Comparison of ENCODE assay signal across 16 cellular contexts in the genomic region with DNA sequence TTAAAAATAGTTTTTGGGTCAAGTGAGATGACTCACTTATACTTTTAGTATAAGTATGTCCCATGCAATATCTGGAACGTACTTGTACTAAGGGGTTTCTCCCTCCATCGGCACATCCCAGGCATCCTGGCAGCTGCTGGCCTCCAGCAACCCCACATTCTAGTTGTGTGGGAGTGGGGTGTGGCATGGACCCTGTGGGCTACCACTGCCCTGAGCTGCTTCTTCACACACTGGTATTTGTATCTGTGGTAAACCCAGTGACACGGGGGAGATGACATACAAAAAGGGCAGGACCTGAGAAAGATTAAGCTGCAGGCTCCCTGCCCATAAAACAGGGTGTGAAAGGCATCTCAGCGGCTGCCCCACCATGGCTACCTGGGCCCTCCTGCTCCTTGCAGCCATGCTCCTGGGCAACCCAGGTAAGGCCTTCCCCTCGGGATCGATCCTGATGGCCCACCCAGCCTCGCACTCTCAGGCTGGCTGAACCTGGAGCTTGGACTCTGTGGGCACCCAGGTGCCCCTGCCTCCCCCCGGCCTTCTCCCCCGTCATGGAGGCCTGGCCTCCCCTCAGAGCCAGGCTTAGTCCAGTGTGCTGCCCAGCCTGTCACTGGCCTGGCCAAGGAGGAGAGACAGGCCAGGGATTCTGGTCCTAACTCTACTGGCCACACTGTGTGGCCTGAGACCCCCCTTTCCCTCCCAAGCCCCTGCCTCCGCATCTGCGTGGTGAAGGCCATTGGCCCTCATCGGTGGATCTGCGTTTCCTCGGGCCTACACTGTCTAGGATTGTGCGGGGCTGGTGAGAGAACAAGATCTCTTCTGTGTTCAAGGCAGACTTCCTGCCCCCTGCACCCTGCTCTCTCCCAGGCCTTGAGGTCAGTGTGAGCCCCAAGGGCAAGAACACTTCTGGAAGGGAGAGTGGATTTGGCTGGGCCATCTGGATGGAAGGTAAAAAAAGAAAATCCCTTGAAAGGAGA. TPM values are rescaled to one million over a fixed set of nuclear protein-coding genes. Genes with fewer than 3 reads are reported as not detected.
DNase-seq lines count a peak whose midpoint lies in the region; ATAC-seq and TF ChIP-seq lines count a peak whose summit lies in the region.
"Had no signal": no experiment of that assay in that cellular context is flagged by ENCODE, and none has a peak within 500 bp of the region (broad histone marks: within the 10 kb centered on the region; RNA-seq: fewer than 3 reads in every experiment).

Gene GNLY, plus strand, starts transcription at position 307 of the 974 bp plus-strand sequence. Its CDS starts 61 bp downstream, at position 368.

- H3K4me1 ChIP-seq in CD8-positive, alpha-beta T cell (ENCODE audit: insufficient read depth, low read length): no peaks in the 10 kb centered on the region
- H3K4me1 ChIP-seq in naive thymus-derived CD4-positive, alpha-beta T cell (ENCODE audit: control insufficient read depth in 2 of 2, insufficient read depth in 2 of 2, low read length in 2 of 2): no peaks in the 10 kb centered on the region
- H3K4me1 ChIP-seq: gastrocnemius medialis had no signal

- H3K36me3 Mint-ChIP-seq in CD14-positive monocyte: peaks cover 6 to 9% of the 10 kb centered on the region in 2 donors
- H3K36me3 Mint-ChIP-seq in CD8-positive, alpha-beta T cell: no peaks in the 10 kb centered on the region
- H3K36me3 Mint-ChIP-seq in activated CD8-positive, alpha-beta T cell treated with anti-CD3 and anti-CD28 coated beads, Interleukin-2, amount 10 ng/mL, durations not matched to agents 7 days and 5 days (ENCODE audit: low read depth): peaks cover 4% of the 10 kb centered on the region
- no peaks in the 10 kb centered on the region for H3K36me3 Mint-ChIP-seq in naive thymus-derived CD4-positive, alpha-beta T cell

- no peaks in the 10 kb centered on the region for H3K9me3 ChIP-seq in CD8-positive, alpha-beta T cell (ENCODE audit: low read length)
- H3K9me3 ChIP-seq in naive thymus-derived CD4-positive, alpha-beta T cell (ENCODE audit: control insufficient read depth in 2 of 3, low read length in 3 of 3): no peaks in the 10 kb centered on the region
- H3K9me3 ChIP-seq: gastrocnemius medialis had no signal

- peak within 1 kb of the TSS; percentile 30 to 81 (median 71) for H3K27ac Mint-ChIP-seq in CD14-positive monocyte
- peak within 1 kb of the TSS; percentile 82 for H3K27ac Mint-ChIP-seq in CD8-positive, alpha-beta T cell
- peak within 1 kb of the TSS; percentile 75 for H3K27ac Mint-ChIP-seq in activated CD8-positive, alpha-beta T cell treated with anti-CD3 and anti-CD28 coated beads, Interleukin-2, amount 10 ng/mL, durations not matched to agents 7 days and 5 days
- peak within 1 kb of the TSS in 3 of 9 donors; percentile 28 to 58 (median 36) for H3K27ac Mint-ChIP-seq in naive thymus-derived CD4-positive, alpha-beta T cell
- H3K27ac Mint-ChIP-seq: B cell had no signal

- H3K9me3 Mint-ChIP-seq in CD14-positive monocyte: peaks cover 0 to 2% (median 0%) of the 10 kb centered on the region in 7 donors
- H3K9me3 Mint-ChIP-seq in CD8-positive, alpha-beta T cell: no peaks in the 10 kb centered on the region
- H3K9me3 Mint-ChIP-seq in activated CD8-positive, alpha-beta T cell treated with anti-CD3 and anti-CD28 coated beads, Interleukin-2, amount 10 ng/mL, durations not matched to agents 7 days and 5 days (ENCODE audit: insufficient read depth): no peaks in the 10 kb centered on the region
- H3K9me3 Mint-ChIP-seq in naive thymus-derived CD4-positive, alpha-beta T cell: no peaks in the 10 kb centered on the region

- POLR2A ChIA-PET in CD8-positive, alpha-beta T cell (lab: Charles Lee): no interaction called here
- POLR2A ChIA-PET in activated CD8-positive, alpha-beta T cell treated with anti-CD3 and anti-CD28 coated beads, Interleukin-2, amount 10 ng/mL, durations not matched to agents 7 days and 5 days (lab: Charles Lee): interaction anchor here (1.3 kb wide), 1 partner anchor 13 kb away, joined by 3 read pairs; no protein-coding TSS in a partner anchor
- POLR2A ChIA-PET in naive thymus-derived CD4-positive, alpha-beta T cell (lab: Charles Lee): no interaction called here

- H3K4me1 Mint-ChIP-seq in CD14-positive monocyte: peaks cover 61% of the 10 kb centered on the region
- peaks cover 2% of the 10 kb centered on the region for H3K4me1 Mint-ChIP-seq in CD8-positive, alpha-beta T cell (ENCODE audit: low read depth)
- peaks cover 48% of the 10 kb centered on the region for H3K4me1 Mint-ChIP-seq in activated CD8-positive, alpha-beta T cell treated with anti-CD3 and anti-CD28 coated beads, Interleukin-2, amount 10 ng/mL, durations not matched to agents 7 days and 5 days (ENCODE audit: low read depth)
- H3K4me1 Mint-ChIP-seq in naive thymus-derived CD4-positive, alpha-beta T cell: peaks cover 0 to 22% (median 0%) of the 10 kb centered on the region in 7 donors

- H3K27me3 ChIP-seq in CD8-positive, alpha-beta T cell (ENCODE audit: insufficient read depth, low read length): no peaks in the 10 kb centered on the region
- H3K27me3 ChIP-seq in naive thymus-derived CD4-positive, alpha-beta T cell (ENCODE audit: control insufficient read depth in 2 of 2, insufficient read depth in 2 of 2, low read length in 2 of 2): no peaks in the 10 kb centered on the region
- H3K27me3 ChIP-seq: gastrocnemius medialis had no signal

- H3K36me3 ChIP-seq in CD8-positive, alpha-beta T cell (ENCODE audit: insufficient read depth, low read length): no peaks in the 10 kb centered on the region
- H3K36me3 ChIP-seq in naive thymus-derived CD4-positive, alpha-beta T cell (ENCODE audit: control insufficient read depth in 2 of 3, insufficient read depth in 3 of 3, low read length in 3 of 3): no peaks in the 10 kb centered on the region
- H3K36me3 ChIP-seq: gastrocnemius medialis had no signal

- peak within 1 kb of the TSS; percentile 50 for H3K27ac ChIP-seq in CD8-positive, alpha-beta T cell (ENCODE audit: low read depth, low read length)
- H3K27ac ChIP-seq in naive thymus-derived CD4-positive, alpha-beta T cell (ENCODE audit: low read depth, low read length): no peak within 1 kb of the TSS
- H3K27ac ChIP-seq: gastrocnemius medialis had no signal

- TF ChIP-seq CTCF in CD14-positive monocyte (IDR thresholded peaks at IDR 0.05): no peak
- TF ChIP-seq CTCF in CD8-positive, alpha-beta T cell (IDR thresholded peaks at IDR 0.05): no peak

- intact Hi-C loops in CD14-positive monocyte (cut with micrococcal nuclease): no loop called here
- intact Hi-C loops in CD8-positive, alpha-beta T cell (cut with DNase I, micrococcal nuclease): no loop called here
- intact Hi-C loops in naive thymus-derived CD4-positive, alpha-beta T cell (cut with micrococcal nuclease): no loop called here

- ATAC-seq in CD8-positive, alpha-beta T cell: peak; percentile 61
- peak; percentile 23 for ATAC-seq in activated CD8-positive, alpha-beta T cell treated with anti-CD3 and anti-CD28 coated beads, Interleukin-2, amount 10 ng/mL, durations not matched to agents 7 days and 5 days
- ATAC-seq in naive thymus-derived CD4-positive, alpha-beta T cell: peak; percentile 72
- ATAC-seq in HG03159 (IDR thresholded peaks at IDR 0.05; ENCODE audit: unreplicated experiment) (no peak), GM21447 (IDR thresholded peaks at IDR 0.05; ENCODE audit: unreplicated experiment) (no peak), GM18873 (IDR thresholded peaks at IDR 0.05; ENCODE audit: low FRiP score, unreplicated experiment) (no peak)
- ATAC-seq: gastrocnemius medialis had no signal

- CTCF ChIA-PET in CD8-positive, alpha-beta T cell (lab: Charles Lee): interaction anchor here (1.0 to 4.5 kb wide), 5 partner anchors 9 to 120 kb away, joined by 3 to 18 read pairs (median 3); no protein-coding TSS in a partner anchor
- CTCF ChIA-PET in activated CD8-positive, alpha-beta T cell treated with anti-CD3 and anti-CD28 coated beads, Interleukin-2, amount 10 ng/mL, durations not matched to agents 7 days and 5 days (lab: Charles Lee): interaction anchor here (0.6 to 9.8 kb wide), 3 partner anchors 10 to 366 kb away, joined by 3 to 102 read pairs (median 3); no protein-coding TSS in a partner anchor
- CTCF ChIA-PET in naive thymus-derived CD4-positive, alpha-beta T cell (lab: Charles Lee): interaction anchor here (0.8 kb wide), 1 partner anchor 15 kb away, joined by 3 read pairs; no protein-coding TSS in a partner anchor

- H3K27me3 Mint-ChIP-seq in CD14-positive monocyte (ENCODE audit: low read depth in 3 of 3): peaks cover 0 to 8% (median 2%) of the 10 kb centered on the region in 3 donors
- H3K27me3 Mint-ChIP-seq in CD8-positive, alpha-beta T cell (ENCODE audit: low read depth): peaks cover under 1% of the 10 kb centered on the region
- peaks cover under 1% of the 10 kb centered on the region for H3K27me3 Mint-ChIP-seq in activated CD8-positive, alpha-beta T cell treated with anti-CD3 and anti-CD28 coated beads, Interleukin-2, amount 10 ng/mL, durations not matched to agents 7 days and 5 days (ENCODE audit: low read depth)
- H3K27me3 Mint-ChIP-seq in naive thymus-derived CD4-positive, alpha-beta T cell: peaks cover 0 to 2% (median 0%) of the 10 kb centered on the region in 5 donors

- H3K4me3 Mint-ChIP-seq in CD14-positive monocyte: no peak within 1 kb of the TSS
- peak within 1 kb of the TSS; percentile 65 for H3K4me3 Mint-ChIP-seq in CD8-positive, alpha-beta T cell
- H3K4me3 Mint-ChIP-seq in activated CD8-positive, alpha-beta T cell treated with anti-CD3 and anti-CD28 coated beads, Interleukin-2, amount 10 ng/mL, durations not matched to agents 7 days and 5 days: peak within 1 kb of the TSS; percentile 50
- peak within 1 kb of the TSS in 1 of 10 donors; percentile 80 for H3K4me3 Mint-ChIP-seq in naive thymus-derived CD4-positive, alpha-beta T cell
- H3K4me3 Mint-ChIP-seq: B cell had no signal

- DNase-seq in CD14-positive monocyte (ENCODE audit: low spot score) (no peak), OCI-M2 (lab: John Stamatoyannopoulos, UW; ENCODE audit: unreplicated experiment) (no peak)
- peak in 3 of 7 experiments; percentile 19 to 48 (median 39) for DNase-seq in CD8-positive, alpha-beta T cell
- DNase-seq in activated CD8-positive, alpha-beta T cell treated with anti-CD3 and anti-CD28 coated beads, Interleukin-2, amount 10 ng/mL, durations not matched to agents 7 days and 5 days: no peak
- DNase-seq in naive thymus-derived CD4-positive, alpha-beta T cell: peak in 1 of 9 donors; percentile 19
- DNase-seq: DMS53, mesendoderm, RPMI8226, T1000 had no signal

- peak within 1 kb of the TSS; percentile 8 for H3K4me3 ChIP-seq in CD8-positive, alpha-beta T cell (ENCODE audit: low read depth, low read length)
- no peak within 1 kb of the TSS for H3K4me3 ChIP-seq in naive thymus-derived CD4-positive, alpha-beta T cell (ENCODE audit: low read length)
- H3K4me3 ChIP-seq: gastrocnemius medialis had no signal

RNA-seq across cellular contexts. Expression of gene GNLY, which starts in this region (rescaled TPM):
- polyA plus RNA-seq in CD14-positive monocyte: 10 to 100 TPM; 11.1 to 13.2 TPM
- 10 to 100 TPM; 90.8 to 92.9 TPM for total RNA-seq in CD8-positive, alpha-beta T cell
- 100 to 1,000 TPM; 136 to 143 TPM for total RNA-seq in activated CD8-positive, alpha-beta T cell treated with anti-CD3 and anti-CD28 coated beads, Interleukin-2, amount 10 ng/mL, durations not matched to agents 7 days and 5 days
- total RNA-seq in naive thymus-derived CD4-positive, alpha-beta T cell: 100 to 1,000 TPM in 2 of 5 experiments, 10 to 100 TPM in 1, 1 to 10 TPM in 2; 5.9 to 780 (median 84.7) TPM
- polyA plus RNA-seq in naive thymus-derived CD4-positive, alpha-beta T cell: 10 to 100 TPM; 11.1 to 13.5 TPM
- total RNA-seq: cerebellum, endothelial cell of umbilical vein had no signal
- polyA plus RNA-seq: endothelial cell of umbilical vein had no signal

Comparison
In these comparisons a context has a peak if more than half of its experiments do, and no peak if none do; other contexts are left out.
1. H3K4me3 Mint-ChIP-seq: peak in CD8-positive, alpha-beta T cell (single experiment) and activated CD8-positive, alpha-beta T cell treated with anti-CD3 and anti-CD28 coated beads, Interleukin-2, amount 10 ng/mL, durations not matched to agents 7 days and 5 days (single experiment); none in CD14-positive monocyte (0 of 2).
2. ATAC-seq: peak in CD8-positive, alpha-beta T cell (single experiment), activated CD8-positive, alpha-beta T cell treated with anti-CD3 and anti-CD28 coated beads, Interleukin-2, amount 10 ng/mL, durations not matched to agents 7 days and 5 days (single experiment) and naive thymus-derived CD4-positive, alpha-beta T cell (single experiment); none in HG03159 (single experiment), GM21447 (single experiment) and GM18873 (single experiment).